Comparison of ENCODE assay signal across 1 cellular context in the genomic region with DNA sequence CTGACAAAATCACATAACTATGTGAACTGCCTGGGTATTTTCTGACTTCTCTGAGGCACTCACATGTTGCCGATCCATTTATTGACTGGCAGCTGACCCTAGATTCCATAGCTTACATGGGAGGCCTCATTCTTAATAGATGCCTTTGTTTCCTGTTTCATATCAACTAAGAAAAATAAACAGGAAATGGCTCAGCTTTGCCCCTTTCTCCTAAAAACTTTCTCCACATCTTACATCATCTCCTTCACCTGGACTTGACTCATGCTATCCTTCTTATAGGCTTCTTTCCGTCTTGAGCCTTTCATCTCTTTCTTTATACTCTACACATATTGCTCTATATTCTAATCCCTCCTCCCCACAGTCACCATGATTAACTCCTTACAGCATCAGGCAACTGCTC.
TF ChIP-seq lines count a peak whose summit lies in the region.

No MANE protein-coding gene starts in this region.

TF ChIP-seq in HepG2, 621 proteins besides CTCF, POLR2A, EP300 and RAD21:
- TF ChIP-seq KIAA2018 (CRISPR knock-in tag; IDR thresholded peaks at IDR 0.05; ENCODE audit: borderline replicate concordance) (no peak), MXI1 (IDR thresholded peaks at IDR 0.05; ENCODE audit: borderline replicate concordance, low read depth, low read length) (no peak), ZBTB10 (CRISPR knock-in tag; IDR thresholded peaks at IDR 0.05; ENCODE audit: borderline replicate concordance) (no peak), YEATS4 (CRISPR knock-in tag; IDR thresholded peaks at IDR 0.05; ENCODE audit: borderline replicate concordance) (no peak)
